9 cellular contexts compared by ENCODE assay signal in genomic region chr2:222708274-222708710, GRCh38. TPM values are rescaled to one million over a fixed set of nuclear protein-coding genes. Genes with fewer than 3 reads are reported as not detected.
DNase-seq lines count a peak whose midpoint lies in the region; ATAC-seq and TF ChIP-seq lines count a peak whose summit lies in the region.
"Had no signal": no experiment of that assay in that cellular context is flagged by ENCODE, and none has a peak within 500 bp of the region (broad histone marks: within the 10 kb centered on the region; RNA-seq: fewer than 3 reads in every experiment).

No MANE protein-coding gene starts in this region.

- H3K4me3 Mint-ChIP-seq in activated naive CD8-positive, alpha-beta T cell treated with anti-CD3 and anti-CD28 coated beads, Interleukin-2, amount 50 U/mL, for 24 hours: no peak overlapping the region

- DNase-seq in NCI-H1436 (lab: John Stamatoyannopoulos, UW): peak; percentile 52
- no peak for DNase-seq in NCI-H1436 treated with DMSO at 0.1 percent for 48 hours (lab: John Stamatoyannopoulos, UW)
- DNase-seq in MG63: peak; percentile 63
- DNase-seq in T follicular helper cell (ENCODE audit: low read depth): peak; percentile 63
- DNase-seq in activated naive CD8-positive, alpha-beta T cell treated with anti-CD3 and anti-CD28 coated beads, Interleukin-2, amount 50 U/mL, for 24 hours: peak; percentile 83
- DNase-seq in heart right ventricle: peak; percentile 82 to 84
- no peak for DNase-seq in retinal pigment epithelial cell (ENCODE audit: low read depth)

- H3K27ac Mint-ChIP-seq in activated naive CD8-positive, alpha-beta T cell treated with anti-CD3 and anti-CD28 coated beads, Interleukin-2, amount 50 U/mL, for 24 hours: no peak overlapping the region

- H3K36me3 Mint-ChIP-seq in activated naive CD8-positive, alpha-beta T cell treated with anti-CD3 and anti-CD28 coated beads, Interleukin-2, amount 50 U/mL, for 24 hours (ENCODE audit: low read depth): no peaks in the 10 kb centered on the region

- H3K4me3 ChIP-seq in MG63 (no peak overlapping the region), heart right ventricle (no peak overlapping the region), retinal pigment epithelial cell (ENCODE audit: low read length) (no peak overlapping the region)

- intact Hi-C loops in heart right ventricle (cut with DNase I): loop anchor here (1.0 to 10.0 kb wide), 12 partner anchors 51 to 209 kb away; partner anchors contain the start of genes ACSL3 (in 7 of the 10) and FARSB (in 1 of the 10)

- H3K27ac ChIP-seq in heart right ventricle: peak overlapping the region in 4 of 10 donors; percentile 72 to 88 (median 74)

- peaks cover 15% of the 10 kb centered on the region for H3K27me3 Mint-ChIP-seq in activated naive CD8-positive, alpha-beta T cell treated with anti-CD3 and anti-CD28 coated beads, Interleukin-2, amount 50 U/mL, for 24 hours

- H3K9me3 Mint-ChIP-seq in activated naive CD8-positive, alpha-beta T cell treated with anti-CD3 and anti-CD28 coated beads, Interleukin-2, amount 50 U/mL, for 24 hours: no peaks in the 10 kb centered on the region

- H3K27me3 ChIP-seq in MG63: no peaks in the 10 kb centered on the region
- no peaks in the 10 kb centered on the region for H3K27me3 ChIP-seq in heart right ventricle

- peak; percentile 40 for ATAC-seq in activated naive CD8-positive, alpha-beta T cell treated with anti-CD3 and anti-CD28 coated beads, Interleukin-2, amount 50 U/mL, for 24 hours
- peak; percentile 23 to 84 (median 62) for ATAC-seq in heart right ventricle
- no peak for ATAC-seq in HG03439 (IDR thresholded peaks at IDR 0.05; ENCODE audit: unreplicated experiment)

- peak; percentile 93 to 98 (median 96) for TF ChIP-seq CTCF in heart right ventricle (IDR thresholded peaks at IDR 0.05)
- TF ChIP-seq CTCF in retinal pigment epithelial cell (conservative IDR thresholded peaks at IDR 0.05; ENCODE audit: low read depth, low read length): peak; percentile 89

- H3K36me3 ChIP-seq in MG63 (no peaks in the 10 kb centered on the region), heart right ventricle (no peaks in the 10 kb centered on the region)

- 17 to 19% methylated on average over 12 of the region's 12 CpGs for WGBS in heart right ventricle, 2 donors

- peaks cover 14% of the 10 kb centered on the region for H3K4me1 Mint-ChIP-seq in activated naive CD8-positive, alpha-beta T cell treated with anti-CD3 and anti-CD28 coated beads, Interleukin-2, amount 50 U/mL, for 24 hours

- peaks cover 0 to 33% (median 22%) of the 10 kb centered on the region in 9 donors for H3K4me1 ChIP-seq in heart right ventricle

- H3K9me3 ChIP-seq in MG63: no peaks in the 10 kb centered on the region
- no peaks in the 10 kb centered on the region for H3K9me3 ChIP-seq in heart right ventricle

RNA-seq across cellular contexts. Expression of gene MOGAT1, which starts 36.8 kb away (rescaled TPM):
- total RNA-seq in MG63 (2014; rRNA removed; shearing (Covaris generic); ENCODE audit: low replicate concordance): not detected in 2 replicates
- under 1 TPM in 7 of 10 donors, not detected in 3; 0.46 to 0.93 (median 0.61) TPM for total RNA-seq in heart right ventricle
- under 1 TPM; 0.07 to 0.51 TPM for polyA plus RNA-seq in heart right ventricle
- total RNA-seq: skeletal muscle tissue had no signal

RNA-seq across cellular contexts. Expression of gene FARSB, which starts 52.4 kb away (rescaled TPM):
- total RNA-seq in MG63 (2014; rRNA removed; shearing (Covaris generic); ENCODE audit: low replicate concordance): 8.9 and 11.0 TPM in 2 replicates
- 10 to 100 TPM; 16.1 to 26.6 (median 20.5) TPM for total RNA-seq in heart right ventricle
- polyA plus RNA-seq in heart right ventricle: 10 to 100 TPM; 12.1 to 22.8 TPM

Comparison
In these comparisons a context has a peak if more than half of its experiments do, and no peak if none do; other contexts are left out.
1. DNase-seq: peak in NCI-H1436 (single experiment), MG63 (single experiment), T follicular helper cell (single experiment), activated naive CD8-positive, alpha-beta T cell treated with anti-CD3 and anti-CD28 coated beads, Interleukin-2, amount 50 U/mL, for 24 hours (single experiment) and heart right ventricle (2 of 2); none in NCI-H1436 treated with DMSO at 0.1 percent for 48 hours (single experiment) and retinal pigment epithelial cell (single experiment).